In genomic region chr17:8376302-8377067, GRCh38 we compare ENCODE assay signal across 8 cellular contexts.
DNase-seq lines count a peak whose midpoint lies in the region; ATAC-seq, FAIRE-seq and TF ChIP-seq lines count a peak whose summit lies in the region.

Gene KRABD2, minus strand, starts transcription at chr17:8376704.

- CTCF ChIA-PET in AG04450 (lab: Charles Lee): interaction anchor here (0.7 to 2.0 kb wide), 9 partner anchors 14 to 274 kb away, joined by 3 to 11 read pairs (median 4); no protein-coding TSS in a partner anchor
- CTCF ChIA-PET in HepG2 (lab: Yijun Ruan, JAX; ENCODE audit: low intra/inter-chr PET ratio, low total read pairs): no interaction called here

- peaks cover 30% of the 10 kb centered on the region for H4K20me1 ChIP-seq in HepG2 (ENCODE audit: insufficient read depth, low read length)

- H3K4me3 Mint-ChIP-seq in dendritic cell treated with granulocyte-macrophage colony-stimulating factor and Interleukin-4, amounts not matched to agents 40 ng/mL and 50 ng/mL, for 4 days: peak within 1 kb of the TSS; percentile 87

- TF ChIP-seq POLR2A in HepG2 (IDR thresholded peaks at IDR 0.05; ENCODE audit: insufficient read depth in 1 of 2, low read depth in 2 of 2, low read length in 2 of 2): peak; percentile 78 to 94

- DNase-seq in AG04450 (ENCODE audit: low read depth, low spot score) (peak; percentile 55), NCI-H526 (lab: John Stamatoyannopoulos, UW) (peak; percentile 38 to 89), HepG2 (ENCODE audit: low spot score) (peak; percentile 87)
- DNase-seq in activated CD4-positive, alpha-beta T cell treated with anti-CD3 and anti-CD28 coated beads, Interleukin-2, amount 50 U/mL, for 24 hours (ENCODE audit: low read depth in 1 of 2, low spot score in 1 of 2): peak; percentile 87 to 88
- DNase-seq in stimulated activated CD4-positive, alpha-beta T cell treated with anti-CD3 and anti-CD28 coated beads, Interleukin-2, amount 100 ng/mL, for 4 hours (ENCODE audit: low read depth): peak; percentile 79

- peaks cover 32% of the 10 kb centered on the region for H3K4me1 Mint-ChIP-seq in dendritic cell treated with granulocyte-macrophage colony-stimulating factor and Interleukin-4, amounts not matched to agents 40 ng/mL and 50 ng/mL, for 4 days (ENCODE audit: low read depth)

- H3K4me3 ChIP-seq in AG04450 (ENCODE audit: low read depth, low read length) (peak within 1 kb of the TSS; percentile 83), HepG2 (replicated peaks in 1 of 3; ENCODE audit: insufficient read depth in 1 of 3, low read depth in 2 of 3, low read length in 3 of 3) (peak within 1 kb of the TSS; percentile 66 to 85 (median 80))

- H3K9me3 ChIP-seq in AG04450 (ENCODE audit: control insufficient read depth, insufficient read depth, low read length) (no peaks in the 10 kb centered on the region; the same call in 1 of the 2 replicates), HepG2 (ENCODE audit: low read length) (no peaks in the 10 kb centered on the region)

- 9% methylated on average over 10 of the region's 41 CpGs for WGBS in HepG2 (ENCODE audit: low lambda C conversion rate)

- no peak for TF ChIP-seq EP300 in HepG2 (IDR thresholded peaks at IDR 0.05; ENCODE audit: low read depth in 2 of 2, low read length in 2 of 2)
- no peak; the same call in none of the 2 replicates for TF ChIP-seq EP300 in HepG2 (CRISPR knock-in tag; IDR thresholded peaks at IDR 0.05; ENCODE audit: borderline replicate concordance)

- peak within 1 kb of the TSS; percentile 85 for H3K9ac ChIP-seq in HepG2 (ENCODE audit: insufficient read depth, low read depth, low read length)

- no peaks in the 10 kb centered on the region for H3K27me3 Mint-ChIP-seq in dendritic cell treated with granulocyte-macrophage colony-stimulating factor and Interleukin-4, amounts not matched to agents 40 ng/mL and 50 ng/mL, for 4 days

- peaks cover 80% of the 10 kb centered on the region for H3K36me3 Mint-ChIP-seq in dendritic cell treated with granulocyte-macrophage colony-stimulating factor and Interleukin-4, amounts not matched to agents 40 ng/mL and 50 ng/mL, for 4 days (ENCODE audit: low read depth)

- TF ChIP-seq CTCF in AG04450 (IDR thresholded peaks at IDR 0.05; ENCODE audit: low read depth, low read length) (peak; percentile 60), HepG2 (CRISPR knock-in tag; IDR thresholded peaks at IDR 0.05) (peak; percentile 86)

- intact Hi-C loops in dendritic cell treated with granulocyte-macrophage colony-stimulating factor and Interleukin-4, amounts not matched to agents 40 ng/mL and 50 ng/mL, for 4 days (cut with micrococcal nuclease): loop anchor here (5.0 kb wide), 1 partner anchor 129 kb away; the partner anchor contains the start of genes CTC1 and PFAS
- intact Hi-C loops in HepG2 (cut with micrococcal nuclease; ENCODE audit: unreplicated experiment): loop anchor here (5.0 kb wide), 1 partner anchor 154 kb away; no protein-coding TSS in a partner anchor

- peak within 1 kb of the TSS; percentile 86 for H3K27ac Mint-ChIP-seq in dendritic cell treated with granulocyte-macrophage colony-stimulating factor and Interleukin-4, amounts not matched to agents 40 ng/mL and 50 ng/mL, for 4 days

- peaks cover 10 to 36% of the 10 kb centered on the region in 2 experiments; a peak in 4 of 5 replicates for H3K36me3 ChIP-seq in HepG2 (replicated peaks in 1 of 2; ENCODE audit: control insufficient read depth in 1 of 2, insufficient read depth in 2 of 2, low read length in 2 of 2)

- H3K9me3 Mint-ChIP-seq in dendritic cell treated with granulocyte-macrophage colony-stimulating factor and Interleukin-4, amounts not matched to agents 40 ng/mL and 50 ng/mL, for 4 days: no peaks in the 10 kb centered on the region

- BruUV-seq in HepG2 (replicated peaks; lab: Mats Ljungman, UMichigan): no TSS peak

- in situ Hi-C loops in HepG2 (cut with HindIII; ENCODE audit: extremely low pct_ligation_motif_present, low pct_unique_long_range_greater_than_20kb): no loop called here

- peak within 1 kb of the TSS; percentile 93 for H3K4me2 ChIP-seq in HepG2 (ENCODE audit: low read depth, low read length)

- FAIRE-seq in HepG2 (lab: Jason Lieb, UNC): peak; percentile 53

- H3K4me1 ChIP-seq in HepG2 (ENCODE audit: insufficient read depth, low read length): peaks cover 56% of the 10 kb centered on the region

- peaks cover 22% of the 10 kb centered on the region for H3K79me2 ChIP-seq in HepG2 (ENCODE audit: insufficient read depth, low read length)

- peak; percentile 60; the same call in 1 of the 2 replicates for TF ChIP-seq RAD21 in HepG2 (CRISPR knock-in tag; IDR thresholded peaks at IDR 0.05)

- peak within 1 kb of the TSS; percentile 71 for H2AFZ ChIP-seq in HepG2 (ENCODE audit: low read length)

- ATAC-seq in GM18907 (IDR thresholded peaks at IDR 0.05; ENCODE audit: unreplicated experiment): peak; percentile 85
- ATAC-seq in HG03342 (IDR thresholded peaks at IDR 0.05; ENCODE audit: unreplicated experiment): peak; percentile 89
- ATAC-seq in HepG2: peak; percentile 96

- H3K27ac ChIP-seq in AG04450 (ENCODE audit: low read depth, low read length): peak within 1 kb of the TSS; percentile 65
- H3K27ac ChIP-seq in HepG2 (ENCODE audit: extremely low read length, insufficient read depth, low read length): peak within 1 kb of the TSS; percentile 75

- no peaks in the 10 kb centered on the region for H3K27me3 ChIP-seq in AG04450 (ENCODE audit: control insufficient read depth, insufficient read depth, low read length)
- H3K27me3 ChIP-seq in HepG2 (ENCODE audit: control insufficient read depth in 1 of 2, insufficient read depth in 2 of 2, low read length in 2 of 2): peaks cover 0 to 3% of the 10 kb centered on the region in 2 experiments; a peak in 1 of 5 replicates

- POLR2A ChIA-PET in AG04450 (lab: Yijun Ruan, JAX): interaction anchor here (0.5 to 1.6 kb wide), 7 partner anchors 9 to 254 kb away, joined by 3 to 6 read pairs (median 3); partner anchors contain the start of genes CTC1, MYH10 and SLC25A35
- POLR2A ChIA-PET in HepG2 (lab: Yijun Ruan, JAX): interaction anchor here (0.6 to 2.5 kb wide), 12 partner anchors 9 to 203 kb away, joined by 3 to 10 read pairs (median 4); partner anchors contain the start of genes CTC1, NDEL1, RANGRF and SLC25A35

TF ChIP-seq in HepG2, 621 proteins besides CTCF, POLR2A, EP300 and RAD21 (continues in another document):
- TF ChIP-seq ZNF644 (CRISPR knock-in tag; IDR thresholded peaks at IDR 0.05; ENCODE audit: low read depth) (no peak), SP1 (IDR thresholded peaks at IDR 0.05) (no peak), SP1 (CRISPR knock-in tag; IDR thresholded peaks at IDR 0.05) (peak; percentile 36; the same call in 1 of the 2 replicates), KLF9 (CRISPR knock-in tag; IDR thresholded peaks at IDR 0.05; ENCODE audit: low read depth) (0 out of 2 replicates have a peak, but pooled peaks have one; percentile 31), ZNF713 (CRISPR knock-in tag; IDR thresholded peaks at IDR 0.05) (no peak), MYPOP (CRISPR knock-in tag; IDR thresholded peaks at IDR 0.05) (no peak), ZNF709 (CRISPR knock-in tag; IDR thresholded peaks at IDR 0.05) (no peak), NFKB2 (CRISPR knock-in tag; IDR thresholded peaks at IDR 0.05; ENCODE audit: borderline replicate concordance) (peak; percentile 92), MZF1 (CRISPR knock-in tag; IDR thresholded peaks at IDR 0.05; ENCODE audit: borderline replicate concordance) (0 out of 2 replicates have a peak, but pooled peaks have one; percentile 25), IKZF1 (IDR thresholded peaks at IDR 0.05) (no peak), NFIB (CRISPR knock-in tag; IDR thresholded peaks at IDR 0.05; ENCODE audit: borderline replicate concordance) (no peak), ZSCAN9 (CRISPR knock-in tag; IDR thresholded peaks at IDR 0.05; ENCODE audit: borderline replicate concordance) (0 out of 2 replicates have a peak, but pooled peaks have one; percentile 26), ZNF747 (CRISPR knock-in tag; IDR thresholded peaks at IDR 0.05; ENCODE audit: borderline replicate concordance) (peak; percentile 57; the same call in 1 of the 2 replicates), PHF5A (CRISPR knock-in tag; IDR thresholded peaks at IDR 0.05; ENCODE audit: low read depth, unreplicated experiment) (peak; percentile 91), ZNF446 (CRISPR knock-in tag; IDR thresholded peaks at IDR 0.05) (no peak), NR2C2 (CRISPR knock-in tag; IDR thresholded peaks at IDR 0.05; ENCODE audit: borderline replicate concordance) (no peak), CENPBD1 (CRISPR knock-in tag; IDR thresholded peaks at IDR 0.05; ENCODE audit: borderline replicate concordance, low read depth) (no peak), SKIL (CRISPR knock-in tag; IDR thresholded peaks at IDR 0.05; ENCODE audit: borderline replicate concordance) (peak; percentile 14; the same call in 1 of the 2 replicates), CBX5 (CRISPR knock-in tag; IDR thresholded peaks at IDR 0.05; ENCODE audit: borderline replicate concordance) (peak; percentile 69; the same call in 1 of the 2 replicates)

Comparison
In these comparisons a context has a peak if more than half of its experiments do, and no peak if none do; other contexts are left out.
1. Peak in every context shown above with its lines: DNase-seq, ATAC-seq, H3K4me3 ChIP-seq and H3K27ac ChIP-seq.